6 cellular contexts compared by ENCODE assay signal in the genomic region with DNA sequence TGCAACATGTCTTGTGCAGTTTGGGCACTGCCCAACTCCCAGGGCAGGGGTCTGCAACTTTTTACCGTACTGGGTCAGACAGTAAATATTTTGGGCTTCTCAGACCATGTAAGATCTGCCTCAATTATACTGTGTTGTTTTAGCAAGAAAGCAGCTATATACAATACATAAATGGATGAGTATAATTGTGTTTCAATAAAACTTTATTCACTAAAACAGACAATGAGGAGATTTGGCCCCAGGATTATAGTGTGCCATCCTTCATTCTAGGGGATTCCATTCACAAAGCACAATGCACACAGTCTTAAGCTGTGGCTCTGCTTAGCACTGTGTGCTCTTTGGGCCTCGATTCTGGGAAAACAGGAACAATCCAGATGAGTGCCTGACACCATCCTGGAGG.
"Had no signal": no experiment of that assay in that cellular context is flagged by ENCODE, and none has a peak within 500 bp of the region (broad histone marks: within the 10 kb centered on the region; RNA-seq: fewer than 3 reads in every experiment).

No MANE protein-coding gene starts in this region.

- H3K4me2 ChIP-seq: KMS-11 had no signal

- H3K27ac ChIP-seq: HL-60, KMS-11 had no signal

- H3K9ac ChIP-seq: KMS-11 had no signal

- FAIRE-seq: HTR-8/SVneo had no signal

- DNase-seq: IMR-90, KBM-7, KG1 had no signal
